In the genomic region with DNA sequence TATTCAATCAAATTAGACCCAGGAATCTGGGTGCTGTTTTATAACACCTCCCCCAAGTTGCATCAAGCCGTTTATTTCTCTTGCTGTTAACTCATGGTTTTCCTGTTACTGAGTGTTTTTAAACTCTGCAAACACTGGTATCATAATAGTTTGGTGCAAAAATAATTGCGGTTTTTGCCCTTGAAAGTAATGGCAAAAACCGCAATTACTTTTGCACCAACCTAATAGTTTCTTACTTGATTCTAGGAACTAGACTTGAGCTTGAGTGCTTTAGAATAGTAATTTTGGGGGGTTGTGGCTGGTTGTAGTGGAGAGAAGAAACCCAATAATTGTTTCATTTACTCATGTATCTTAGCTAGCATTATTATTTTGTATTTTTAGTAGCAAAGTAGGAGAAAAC, we compare ENCODE assay signal across 21 cellular contexts.
"Had no signal": no experiment of that assay in that cellular context is flagged by ENCODE, and none has a peak within 500 bp of the region (broad histone marks: within the 10 kb centered on the region; RNA-seq: fewer than 3 reads in every experiment).

No MANE protein-coding gene starts in this region.

- H3K9me3 ChIP-seq: MG63, SK-N-SH had no signal

- H3K4me3 Mint-ChIP-seq: IgD-negative memory B cell had no signal

- DNase-seq: KBM-7, MG63, NCI-H1092, NCI-H1105 treated with DMSO at 0.1 percent for 48 hours, NCI-H1417 treated with DMSO at 0.1 percent for 48 hours, NCI-H146, NCI-H1694 treated with DMSO at 0.1 percent for 48 hours, NCI-H1930, NCI-H2081, NCI-H2107, NCI-H2227 treated with DMSO at 0.1 percent for 48 hours, NCI-H524, NCI-H526 treated with DMSO at 0.1 percent for 48 hours, NCI-H748 treated with DMSO at 0.1 percent for 48 hours, PC-3, SHP77, SK-N-SH, SW 1271 had no signal

- H3K4me3 ChIP-seq: MG63 had no signal

- H3K9ac ChIP-seq: SK-N-SH had no signal

- H3K27ac Mint-ChIP-seq: IgD-negative memory B cell had no signal

- H3K36me3 Mint-ChIP-seq: IgD-negative memory B cell had no signal

- ATAC-seq: Panc1, PC-3 had no signal

- H3K4me2 ChIP-seq: SK-N-SH had no signal

- H3K27ac ChIP-seq: RWPE1 had no signal

- H3K36me3 ChIP-seq: MG63 had no signal

- H3K27me3 ChIP-seq: MG63 had no signal
